Comparison of ENCODE assay signal across 8 cellular contexts in genomic region chr3:122021811-122022401, GRCh38. TPM values are rescaled to one million over a fixed set of nuclear protein-coding genes. Genes with fewer than 3 reads are reported as not detected.
DNase-seq lines count a peak whose midpoint lies in the region; ATAC-seq and TF ChIP-seq lines count a peak whose summit lies in the region.

ILDR1 (minus strand) TSS chr3:122022247; CDS start chr3:122022077, 170 bp downstream.

- no peaks in the 10 kb centered on the region for H3K79me1 ChIP-seq in IMR-90 (ENCODE audit: low read depth in 1 of 2, low read length in 2 of 2)

- peaks cover 21% of the 10 kb centered on the region for H3K27me3 ChIP-seq in IMR-90 (ENCODE audit: control insufficient read depth, insufficient read depth, low read length)
- H3K27me3 ChIP-seq in lower lobe of right lung (ENCODE audit: low read depth), result peaks cover 4% of the 10 kb centered on the region

- H3K4me2 ChIP-seq in IMR-90 (ENCODE audit: low read depth, low read length), result no peak within 1 kb of the TSS; the same call in 1 of the 2 replicates

- TF ChIP-seq RAD21 in IMR-90 (IDR thresholded peaks at IDR 0.05; ENCODE audit: low read length), result no peak

- H2AK5ac ChIP-seq in IMR-90 (ENCODE audit: low read depth, low read length), result no peak within 1 kb of the TSS

- peaks cover 1% of the 10 kb centered on the region for H3K4me1 Mint-ChIP-seq in osteocyte (ENCODE audit: unreplicated experiment)

- H4K5ac ChIP-seq in IMR-90 (ENCODE audit: low read depth, low read length), result no peak within 1 kb of the TSS

- no peak within 1 kb of the TSS for H3K27ac ChIP-seq in IMR-90 (ENCODE audit: insufficient read depth, low read length)
- H3K27ac ChIP-seq in lower lobe of right lung, result peak within 1 kb of the TSS; percentile 72

- no peak within 1 kb of the TSS for H4K91ac ChIP-seq in IMR-90 (ENCODE audit: insufficient read depth, low read depth, low read length)

- no peak within 1 kb of the TSS for H2BK5ac ChIP-seq in IMR-90 (ENCODE audit: low read depth, low read length, poor library complexity, severe bottlenecking)

- H3K9me1 ChIP-seq in IMR-90 (ENCODE audit: insufficient read depth, low read length), result no peaks in the 10 kb centered on the region

- no peak within 1 kb of the TSS for H4K8ac ChIP-seq in IMR-90 (ENCODE audit: low read depth in 2 of 2, low read length in 2 of 2)

- H2AK9ac ChIP-seq in IMR-90 (replicated peaks; ENCODE audit: low read depth, low read length, poor library complexity), result no peak within 1 kb of the TSS

- no peak within 1 kb of the TSS for H2BK120ac ChIP-seq in IMR-90 (ENCODE audit: low read depth, low read length)

- dilution Hi-C loops in IMR-90 (cut with HindIII; ENCODE audit: low sequenced_read_pairs, unreplicated experiment), result no loop called here

- H3K9me3 ChIP-seq in IMR-90 (ENCODE audit: control insufficient read depth, insufficient read depth, low read length) (no peaks in the 10 kb centered on the region), lower lobe of right lung (no peaks in the 10 kb centered on the region)

- H2AFZ ChIP-seq in IMR-90 (replicated peaks; ENCODE audit: low read length, poor library complexity), result peak within 1 kb of the TSS; percentile 37

- H3K18ac ChIP-seq in IMR-90 (ENCODE audit: low read depth, low read length), result no peak within 1 kb of the TSS

- H3K36me3 Mint-ChIP-seq in osteocyte (ENCODE audit: unreplicated experiment), result no peaks in the 10 kb centered on the region

- no CpG with 5 or more reads among the region's 43 CpGs for WGBS in IMR-90 (ENCODE audit: extremely low coverage in 2 of 2, insufficient read length in 1 of 2), 2 experiments

- peak; percentile 29 for DNase-seq in stimulated activated CD4-positive, alpha-beta T cell treated with anti-CD3 and anti-CD28 coated beads, Interleukin-15, amount 100 ng/mL, for 24 hours
- DNase-seq in stimulated activated CD4-positive, alpha-beta T cell treated with anti-CD3 and anti-CD28 coated beads, Interleukin-4, amount 100 ng/mL, for 24 hours, result no peak
- DNase-seq in IMR-90, result no peak
- DNase-seq in activated T-helper 1 cell treated with Interleukin-2 at 50 U/mL for 16 hours (ENCODE audit: low read depth), result peak; percentile 1
- DNase-seq in lower lobe of right lung, result peak; percentile 65
- DNase-seq in osteocyte (ENCODE audit: extremely low spot score, unreplicated experiment), result no peak
- DNase-seq in activated CD4-positive, CD25-positive, alpha-beta regulatory T cell (lab: John Stamatoyannopoulos, UW), result no peak
- DNase-seq in NCI-H2227 treated with DMSO at 0.1 percent for 48 hours (lab: John Stamatoyannopoulos, UW), result no peak

- POLR2A ChIA-PET in IMR-90 (lab: Charles Lee; ENCODE audit: unreplicated experiment), result no interaction called here

- H3K4me3 Mint-ChIP-seq in osteocyte (ENCODE audit: unreplicated experiment), result no peak within 1 kb of the TSS

- no peak for ATAC-seq in IMR-90 (ENCODE audit: low read depth)
- ATAC-seq in lower lobe of right lung, result peak; percentile 96 to 99

- H2BK20ac ChIP-seq in IMR-90 (ENCODE audit: low read depth, low read length), result no peak within 1 kb of the TSS

- no peak within 1 kb of the TSS for H3K4me3 ChIP-seq in IMR-90 (ENCODE audit: insufficient read depth, low read depth, low read length)
- peak within 1 kb of the TSS; percentile 59 for H3K4me3 ChIP-seq in lower lobe of right lung

- no TSS peak for BruUV-seq in IMR-90 (replicated peaks; lab: Mats Ljungman, UMichigan)

- H2BK15ac ChIP-seq in IMR-90 (ENCODE audit: low read depth, low read length), result no peak within 1 kb of the TSS

- H3K9ac ChIP-seq in IMR-90 (ENCODE audit: low read depth, low read length), result no peak within 1 kb of the TSS

- no peak within 1 kb of the TSS for H3K23ac ChIP-seq in IMR-90 (ENCODE audit: low read depth, low read length)

- no peak within 1 kb of the TSS for H3K56ac ChIP-seq in IMR-90 (ENCODE audit: extremely low read depth, insufficient read depth, low read length)

- H3K4ac ChIP-seq in IMR-90 (ENCODE audit: low read depth, low read length), result no peak within 1 kb of the TSS

- no peak for TF ChIP-seq CTCF in IMR-90 (conservative IDR thresholded peaks at IDR 0.05; ENCODE audit: low read depth, low read length)
- no peak for TF ChIP-seq CTCF in lower lobe of right lung (IDR thresholded peaks at IDR 0.05)
- TF ChIP-seq CTCF in osteocyte (IDR thresholded peaks at IDR 0.05), result no peak

- no peaks in the 10 kb centered on the region for H4K20me1 ChIP-seq in IMR-90 (ENCODE audit: insufficient read depth, low read length)

- TF ChIP-seq POLR2A in IMR-90 (IDR thresholded peaks at IDR 0.05; ENCODE audit: low read depth, low read length), result no peak

- CTCF ChIA-PET in IMR-90 (lab: Yijun Ruan, JAX), result no interaction called here

- no peaks in the 10 kb centered on the region for H3K9me3 Mint-ChIP-seq in osteocyte (ENCODE audit: unreplicated experiment)

- H3K36me3 ChIP-seq in IMR-90 (ENCODE audit: control insufficient read depth, insufficient read depth, low read length) (no peaks in the 10 kb centered on the region), lower lobe of right lung (no peaks in the 10 kb centered on the region)

- no peak within 1 kb of the TSS for H3K27ac Mint-ChIP-seq in osteocyte (ENCODE audit: unreplicated experiment)

- in situ Hi-C loops in IMR-90 (cut with MboI; ENCODE audit: low sequenced_read_pairs), result no loop called here

- no peak within 1 kb of the TSS for H3K14ac ChIP-seq in IMR-90 (replicated peaks; ENCODE audit: low read depth, low read length)

- intact Hi-C loops in IMR-90 (cut with micrococcal nuclease) (no loop called here), lower lobe of right lung (cut with DNase I) (no loop called here)

- H3K27me3 Mint-ChIP-seq in osteocyte (ENCODE audit: unreplicated experiment), result peaks cover 31% of the 10 kb centered on the region

- H3K4me1 ChIP-seq in IMR-90 (ENCODE audit: control insufficient read depth, insufficient read depth, low read length) (no peaks in the 10 kb centered on the region), lower lobe of right lung (no peaks in the 10 kb centered on the region)

TF ChIP-seq in IMR-90, 13 proteins besides CTCF, POLR2A, EP300 and RAD21:
- TF ChIP-seq ELK1 (IDR thresholded peaks at IDR 0.05; ENCODE audit: borderline replicate concordance, low read depth, low read length) (no peak), MAZ (IDR thresholded peaks at IDR 0.05; ENCODE audit: borderline replicate concordance, low read depth, low read length) (no peak), RCOR1 (IDR thresholded peaks at IDR 0.05; ENCODE audit: insufficient replicate concordance, low read length) (no peak), SMC3 (IDR thresholded peaks at IDR 0.05; ENCODE audit: low read depth, low read length) (no peak), BHLHE40 (IDR thresholded peaks at IDR 0.05; ENCODE audit: low read depth, low read length) (no peak), MAFK (IDR thresholded peaks at IDR 0.05; ENCODE audit: low read depth, low read length) (no peak), FOS (IDR thresholded peaks at IDR 0.05; ENCODE audit: low read depth, low read length) (no peak), USF2 (IDR thresholded peaks at IDR 0.05; ENCODE audit: low read depth, low read length) (no peak), NFE2L2 (IDR thresholded peaks at IDR 0.05; ENCODE audit: low read depth, low read length) (no peak), CHD1 (IDR thresholded peaks at IDR 0.05; ENCODE audit: low read depth, low read length) (no peak), RFX5 (IDR thresholded peaks at IDR 0.05; ENCODE audit: low read depth, low read length) (no peak), CEBPB (IDR thresholded peaks at IDR 0.05; ENCODE audit: low read depth, low read length) (no peak), MXI1 (IDR thresholded peaks at IDR 0.05; ENCODE audit: borderline replicate concordance, low read depth, low read length) (no peak)

RNA-seq across cellular contexts. Expression of gene ILDR1, which starts in this region (rescaled TPM):
- total RNA-seq in IMR-90 (2012; rRNA removed), result not detected in 2 replicates
- not detected in 2 replicates for polyA plus RNA-seq in IMR-90 (2012; rRNA removed)
- polyA plus RNA-seq in IMR-90 (2012; cell fraction: cytosol; rRNA removed), result not detected in 2 replicates
- polyA plus RNA-seq in IMR-90 (2012; cell fraction: nucleus; rRNA removed; ENCODE audit: low replicate concordance), result not detected in 2 replicates
- total RNA-seq in lower lobe of right lung, result 8.3 TPM
- not detected in 2 replicates for total RNA-seq in osteocyte

Comparison
In these comparisons a context has a peak if more than half of its experiments do, and no peak if none do; other contexts are left out.
1. DNase-seq: peak in stimulated activated CD4-positive, alpha-beta T cell treated with anti-CD3 and anti-CD28 coated beads, Interleukin-15, amount 100 ng/mL, for 24 hours (single experiment), activated T-helper 1 cell treated with Interleukin-2 at 50 U/mL for 16 hours (single experiment) and lower lobe of right lung (single experiment); none in stimulated activated CD4-positive, alpha-beta T cell treated with anti-CD3 and anti-CD28 coated beads, Interleukin-4, amount 100 ng/mL, for 24 hours (single experiment), IMR-90 (single experiment), osteocyte (single experiment), activated CD4-positive, CD25-positive, alpha-beta regulatory T cell (0 of 4) and NCI-H2227 treated with DMSO at 0.1 percent for 48 hours (single experiment).